In genomic region chr6:4801491-4802118, GRCh38 we compare ENCODE assay signal across 9 cellular contexts. TPM values are rescaled to one million over a fixed set of nuclear protein-coding genes. Genes with fewer than 3 reads are reported as not detected.
A peak's percentile ranks its signal among the peaks of the same experiment; 100 is the strongest.
DNase-seq lines count a peak whose midpoint lies in the region; ATAC-seq and TF ChIP-seq lines count a peak whose summit lies in the region.
"Had no signal": no experiment of that assay in that cellular context is flagged by ENCODE, and none has a peak within 500 bp of the region (broad histone marks: within the 10 kb centered on the region; RNA-seq: fewer than 3 reads in every experiment).

No MANE protein-coding gene starts in this region.

- H2BK120ac ChIP-seq in mesenchymal stem cell (ENCODE audit: low read depth, low read length) = no peak overlapping the region

- TF ChIP-seq POLR2A in lower leg skin (IDR thresholded peaks at IDR 0.05) = no peak

- CTCF ChIA-PET in GM10248 (lab: Yijun Ruan, JAX) = interaction anchor here (1.0 to 3.4 kb wide), 13 partner anchors 9 to 47 kb away, joined by 3 to 27 read pairs (median 4); partner anchors contain the start of gene CDYL
- CTCF ChIA-PET in mammary epithelial cell (lab: Charles Lee; ENCODE audit: low non-redundant PET) = no interaction called here

- no peak overlapping the region for H2BK15ac ChIP-seq in mesenchymal stem cell (ENCODE audit: low read depth, poor library complexity, severe bottlenecking)

- no peak overlapping the region for H4K8ac ChIP-seq in mesenchymal stem cell (ENCODE audit: low read length)

- dilution Hi-C loops in mammary epithelial cell (cut with HindIII; ENCODE audit: low sequenced_read_pairs) = no loop called here

- H3K4me1 ChIP-seq in mesenchymal stem cell (ENCODE audit: control insufficient read depth, insufficient read depth, low read depth, low read length) = peaks cover 17% of the 10 kb centered on the region
- H3K4me1 ChIP-seq in mammary epithelial cell (ENCODE audit: insufficient read depth, low read length) = peaks cover 30% of the 10 kb centered on the region

- POLR2A ChIA-PET in GM10248 (lab: Yijun Ruan, JAX) = interaction anchor here (0.5 to 1.3 kb wide), 3 partner anchors 9 to 86 kb away, joined by 3 to 5 read pairs (median 4); no protein-coding TSS in a partner anchor

- H3K18ac ChIP-seq in mesenchymal stem cell (ENCODE audit: low read depth in 1 of 2, low read length in 2 of 2) = no peak overlapping the region

- BruUV-seq in mammary epithelial cell (replicated peaks; lab: Mats Ljungman, UMichigan) = no TSS peak

- H3K27me3 Mint-ChIP-seq in activated T-helper 17 cell treated with anti-CD3 and anti-CD28 coated beads, Interleukin-2, amount 50 U/mL, for 72 hours = no peaks in the 10 kb centered on the region
- H3K27me3 Mint-ChIP-seq: brain had no signal

- H3K4me3 ChIP-seq in mesenchymal stem cell (ENCODE audit: insufficient read depth in 1 of 2, low read depth in 1 of 2, low read length in 2 of 2) (no peak overlapping the region), lower leg skin (ENCODE audit: low read depth, poor library complexity, severe bottlenecking) (no peak overlapping the region), mammary epithelial cell (replicated peaks in 1 of 3; ENCODE audit: insufficient read depth in 1 of 3, low read depth in 2 of 3, low read length in 3 of 3) (no peak overlapping the region)

- H3K79me1 ChIP-seq in mesenchymal stem cell (replicated peaks; ENCODE audit: low read length, poor library complexity, severe bottlenecking) = peaks cover 18% of the 10 kb centered on the region

- DNase-seq in GM10248 (ENCODE audit: extremely low spot score) = peak; percentile 47
- no peak for DNase-seq in mesenchymal stem cell
- DNase-seq in T1000 (lab: John Stamatoyannopoulos, UW) = no peak
- DNase-seq in lower leg skin (ENCODE audit: low spot score in 2 of 2) = no peak
- no peak for DNase-seq in mammary epithelial cell

- WGBS in mesenchymal stem cell = 97% methylated on average over 3 of the region's 3 CpGs
- 73 to 89% methylated on average over 3 of the region's 3 CpGs for WGBS in lower leg skin, 2 donors
- WGBS in mammary epithelial cell (ENCODE audit: low coverage, missing lambda C conversion rate) = 68% methylated on average over 3 of the region's 3 CpGs

- TF ChIP-seq CTCF in GM10248 (IDR thresholded peaks at IDR 0.05; ENCODE audit: control extremely low read depth, extremely low read depth, low read depth, missing control alignments) (no peak), lower leg skin (IDR thresholded peaks at IDR 0.05) (no peak), mammary epithelial cell (conservative IDR thresholded peaks at IDR 0.05 in 1 of 2, IDR thresholded peaks at IDR 0.05 in 1 of 2; ENCODE audit: extremely low read depth in 1 of 2, insufficient read depth in 1 of 2, low read depth in 1 of 2, low read length in 2 of 2) (no peak)

- H2AFZ ChIP-seq in mesenchymal stem cell (ENCODE audit: low read depth, low read length) = no peak overlapping the region
- H2AFZ ChIP-seq in mammary epithelial cell (ENCODE audit: low read depth, low read length) = no peak overlapping the region

- no peaks in the 10 kb centered on the region for H3K9me3 Mint-ChIP-seq in activated T-helper 17 cell treated with anti-CD3 and anti-CD28 coated beads, Interleukin-2, amount 50 U/mL, for 72 hours

- in situ Hi-C loops in mammary epithelial cell (cut with MboI; ENCODE audit: low sequenced_read_pairs in 2 of 2) = no loop called here

- H3K9ac ChIP-seq in mesenchymal stem cell (ENCODE audit: low read length) = no peak overlapping the region
- no peak overlapping the region for H3K9ac ChIP-seq in mammary epithelial cell (ENCODE audit: insufficient read depth, low read length)

- no peak overlapping the region for H3K23ac ChIP-seq in mesenchymal stem cell (ENCODE audit: low read length in 2 of 2)

- ATAC-seq in GM19351 (IDR thresholded peaks at IDR 0.05; ENCODE audit: unreplicated experiment) = peak; percentile 62
- ATAC-seq in HG03039 (IDR thresholded peaks at IDR 0.05; ENCODE audit: unreplicated experiment) = peak; percentile 61
- ATAC-seq in activated T-helper 17 cell treated with anti-CD3 and anti-CD28 coated beads, Interleukin-2, amount 50 U/mL, for 72 hours (replicated peaks) = peak; percentile 81

- intact Hi-C loops in lower leg skin (cut with DNase I; ENCODE audit: low total_unique reads) = no loop called here
- intact Hi-C loops in mammary epithelial cell (cut with micrococcal nuclease) = loop anchor here (10.0 kb wide), 1 partner anchor 157 kb away; no protein-coding TSS in a partner anchor

- H3K4ac ChIP-seq in mesenchymal stem cell (ENCODE audit: low read depth in 1 of 2, low read length in 2 of 2) = no peak overlapping the region

- H3K36me3 ChIP-seq in mesenchymal stem cell (ENCODE audit: control insufficient read depth in 1 of 2, insufficient read depth in 2 of 2, low read depth in 1 of 2, low read length in 2 of 2) (no peaks in the 10 kb centered on the region), mammary epithelial cell (ENCODE audit: insufficient read depth, low read length) (no peaks in the 10 kb centered on the region)

- H3K4me1 Mint-ChIP-seq in activated T-helper 17 cell treated with anti-CD3 and anti-CD28 coated beads, Interleukin-2, amount 50 U/mL, for 72 hours = peaks cover 49% of the 10 kb centered on the region

- peaks cover 12% of the 10 kb centered on the region for H3K9me3 ChIP-seq in mesenchymal stem cell (ENCODE audit: control insufficient read depth, low read length)
- no peaks in the 10 kb centered on the region for H3K9me3 ChIP-seq in mammary epithelial cell (replicated peaks; ENCODE audit: insufficient read depth, low read length)

- no peak overlapping the region for H3K27ac ChIP-seq in mesenchymal stem cell (ENCODE audit: low read length, poor library complexity, severe bottlenecking)
- H3K27ac ChIP-seq in mammary epithelial cell (ENCODE audit: insufficient read depth, low read depth, low read length) = no peak overlapping the region

- no peak overlapping the region for H2BK12ac ChIP-seq in mesenchymal stem cell (ENCODE audit: low read length in 2 of 2)

- no peak overlapping the region for H2BK5ac ChIP-seq in mesenchymal stem cell (ENCODE audit: low read depth, low read length, poor library complexity, severe bottlenecking)

- H4K20me1 ChIP-seq in mammary epithelial cell (ENCODE audit: insufficient read depth, low read length) = peaks cover 8% of the 10 kb centered on the region

- H3K4me3 Mint-ChIP-seq in activated T-helper 17 cell treated with anti-CD3 and anti-CD28 coated beads, Interleukin-2, amount 50 U/mL, for 72 hours = peak overlapping the region; percentile 49
- H3K4me3 Mint-ChIP-seq: brain had no signal

- no peaks in the 10 kb centered on the region for H3K36me3 Mint-ChIP-seq in activated T-helper 17 cell treated with anti-CD3 and anti-CD28 coated beads, Interleukin-2, amount 50 U/mL, for 72 hours (ENCODE audit: low read depth)

- H4K91ac ChIP-seq in mesenchymal stem cell (ENCODE audit: low read length) = no peak overlapping the region

- no peaks in the 10 kb centered on the region for H3K27me3 ChIP-seq in mesenchymal stem cell (ENCODE audit: control insufficient read depth in 1 of 2, insufficient read depth in 1 of 2, low read length in 2 of 2)
- H3K27me3 ChIP-seq in mammary epithelial cell (ENCODE audit: insufficient read depth, low read length) = no peaks in the 10 kb centered on the region

- H2AK5ac ChIP-seq in mesenchymal stem cell (ENCODE audit: low read length, severe bottlenecking) = no peak overlapping the region

- H3K27ac Mint-ChIP-seq in activated T-helper 17 cell treated with anti-CD3 and anti-CD28 coated beads, Interleukin-2, amount 50 U/mL, for 72 hours = peak overlapping the region; percentile 47
- H3K27ac Mint-ChIP-seq: brain had no signal

- H3K4me2 ChIP-seq in mesenchymal stem cell (ENCODE audit: low read length, poor library complexity, severe bottlenecking) = no peak overlapping the region
- no peak overlapping the region for H3K4me2 ChIP-seq in mammary epithelial cell (ENCODE audit: insufficient read depth, low read depth, low read length)

- no peak overlapping the region for H3K14ac ChIP-seq in mesenchymal stem cell (ENCODE audit: low read length in 2 of 2)

- H3K79me2 ChIP-seq in mammary epithelial cell (ENCODE audit: insufficient read depth, low read length) = peaks cover 96% of the 10 kb centered on the region

RNA-seq across cellular contexts. Expression of gene CDYL, which starts 25.4 kb away (rescaled TPM):
- 10 to 100 TPM; 23.3 to 24.5 TPM for total RNA-seq in activated T-helper 17 cell treated with anti-CD3 and anti-CD28 coated beads, Interleukin-2, amount 50 U/mL, for 72 hours
- 35.1 TPM for polyA plus RNA-seq in mesenchymal stem cell (2013, experiment 1 of 2)
- 33.1 TPM for polyA plus RNA-seq in mesenchymal stem cell (2013, experiment 2 of 2)
- total RNA-seq in lower leg skin (10 to 100 TPM; 32.1 to 61.4 (median 39.0) TPM), mammary epithelial cell (10 to 100 TPM; 47.7 to 49.7 TPM)
- polyA plus RNA-seq in mammary epithelial cell = 19.6 TPM
- polyA minus RNA-seq in mammary epithelial cell = 64.8 TPM
